In the genomic region with DNA sequence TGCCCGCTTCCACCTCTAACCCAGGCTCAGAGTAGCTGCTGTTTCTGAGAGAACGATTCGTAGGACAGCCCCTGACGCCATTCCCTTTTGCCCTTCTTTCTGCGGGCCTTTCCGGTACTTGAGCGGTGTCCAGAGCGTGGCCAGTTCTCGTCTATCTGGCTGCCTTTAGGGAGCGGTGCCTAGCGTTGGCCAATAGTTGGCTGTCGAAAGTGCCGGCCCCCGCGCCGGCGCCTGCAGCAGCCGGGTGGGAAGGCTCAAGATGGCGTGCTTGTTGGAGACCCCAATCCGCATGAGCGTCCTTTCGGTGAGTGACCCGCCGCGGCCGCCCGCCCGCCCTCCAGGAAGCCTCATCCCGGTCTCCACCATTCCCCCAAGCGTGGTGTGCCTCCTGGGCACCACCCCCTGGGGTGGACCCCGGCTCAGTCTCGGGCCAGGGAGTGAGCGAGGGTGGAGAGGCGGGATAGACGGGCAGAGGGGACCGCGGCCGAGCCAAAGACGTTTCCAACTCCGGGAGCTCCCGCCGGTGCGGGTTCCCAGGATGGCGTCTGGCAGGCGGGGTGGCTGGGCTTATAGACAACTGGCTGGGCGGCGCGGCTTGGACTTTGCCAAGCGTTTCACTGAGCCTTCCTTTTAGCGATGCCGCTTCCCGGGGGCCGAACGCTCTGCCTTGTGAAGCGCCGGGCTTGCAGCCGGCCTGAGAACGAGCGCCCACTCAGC, we compare ENCODE assay signal across 8 cellular contexts. TPM values are rescaled to one million over a fixed set of nuclear protein-coding genes. Genes with fewer than 3 reads are reported as not detected.
A peak's percentile ranks its signal among the peaks of the same experiment; 100 is the strongest.
DNase-seq lines count a peak whose midpoint lies in the region; TF ChIP-seq lines count a peak whose summit lies in the region.

A gene with protein sequence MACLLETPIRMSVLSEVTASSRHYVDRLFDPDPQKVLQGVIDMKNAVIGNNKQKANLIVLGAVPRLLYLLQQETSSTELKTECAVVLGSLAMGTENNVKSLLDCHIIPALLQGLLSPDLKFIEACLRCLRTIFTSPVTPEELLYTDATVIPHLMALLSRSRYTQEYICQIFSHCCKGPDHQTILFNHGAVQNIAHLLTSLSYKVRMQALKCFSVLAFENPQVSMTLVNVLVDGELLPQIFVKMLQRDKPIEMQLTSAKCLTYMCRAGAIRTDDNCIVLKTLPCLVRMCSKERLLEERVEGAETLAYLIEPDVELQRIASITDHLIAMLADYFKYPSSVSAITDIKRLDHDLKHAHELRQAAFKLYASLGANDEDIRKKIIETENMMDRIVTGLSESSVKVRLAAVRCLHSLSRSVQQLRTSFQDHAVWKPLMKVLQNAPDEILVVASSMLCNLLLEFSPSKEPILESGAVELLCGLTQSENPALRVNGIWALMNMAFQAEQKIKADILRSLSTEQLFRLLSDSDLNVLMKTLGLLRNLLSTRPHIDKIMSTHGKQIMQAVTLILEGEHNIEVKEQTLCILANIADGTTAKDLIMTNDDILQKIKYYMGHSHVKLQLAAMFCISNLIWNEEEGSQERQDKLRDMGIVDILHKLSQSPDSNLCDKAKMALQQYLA (plus strand): TSS at position 6 of the 717 bp plus-strand sequence. CDS start 254 bp downstream, at position 260.

- WGBS in H9 (ENCODE audit: extremely low coverage, insufficient read length, low lambda C conversion rate), result no CpG with 5 or more reads among the region's 59 CpGs
- 0 to 1% methylated on average over 46 to 55 of the region's 59 CpGs for WGBS in lower leg skin, 2 donors
- WGBS in stomach, 5 donors, result 0 to 1% (median 1%) methylated on average over 39 to 59 of the region's 59 CpGs

- no peaks in the 10 kb centered on the region for H3K79me1 ChIP-seq in H9 (ENCODE audit: insufficient read depth, low read depth, low read length, poor library complexity, severe bottlenecking)

- no peak for TF ChIP-seq EP300 in stomach (IDR thresholded peaks at IDR 0.05)

- H4K20me1 ChIP-seq in H9 (ENCODE audit: control insufficient read depth, insufficient read depth, insufficient read length) (no peaks in the 10 kb centered on the region), Loucy (ENCODE audit: insufficient read depth, low read length, poor library complexity, severe bottlenecking) (peaks cover 46% of the 10 kb centered on the region)

- DNase-seq in activated gamma-delta T cell (lab: John Stamatoyannopoulos, UW) (peak; percentile 48), activated gamma-delta T cell treated with Interleukin-2 at 50 U/mL for 16 hours (no peak), H9 (no peak), lower leg skin (ENCODE audit: low spot score in 2 of 2) (peak; percentile 29 to 94), stomach (peak; percentile 63)

- 0 out of 2 replicates have a peak, but pooled peaks cover 4% of the 10 kb centered on the region for H3K36me3 ChIP-seq in Loucy (ENCODE audit: insufficient read depth, low read length)
- H3K36me3 ChIP-seq in duodenal mucosa (ENCODE audit: control insufficient read depth in 1 of 2, insufficient read depth in 2 of 2, low read length in 2 of 2), result peaks cover 0 to under 1% of the 10 kb centered on the region in 2 donors
- peaks cover 0 to 7% (median 3%) of the 10 kb centered on the region in 4 donors for H3K36me3 ChIP-seq in stomach

- no peak within 1 kb of the TSS for H2AK5ac ChIP-seq in H9 (ENCODE audit: insufficient read length, low read length)

- H2AFZ ChIP-seq in H9 (ENCODE audit: low read length) (peak within 1 kb of the TSS; percentile 41), Loucy (ENCODE audit: low read length) (peak within 1 kb of the TSS; percentile 99)

- H3K27ac Mint-ChIP-seq in H9, result peak within 1 kb of the TSS; percentile 100

- peaks cover 19% of the 10 kb centered on the region; the same call in 1 of the 2 replicates for H3K79me2 ChIP-seq in H9 (ENCODE audit: insufficient read depth, low read length)
- H3K79me2 ChIP-seq in Loucy (ENCODE audit: insufficient read depth, low read length), result peaks cover 51% of the 10 kb centered on the region

- H3K9ac ChIP-seq in H9 (ENCODE audit: extremely low read depth, insufficient read length, low read length) (peak within 1 kb of the TSS; percentile 99), Loucy (ENCODE audit: low read depth, low read length, poor library complexity, severe bottlenecking) (peak within 1 kb of the TSS; percentile 80), duodenal mucosa (ENCODE audit: low read depth in 1 of 2, low read length in 2 of 2) (peak within 1 kb of the TSS; percentile 80 to 90)

- H3K56ac ChIP-seq in H9 (ENCODE audit: insufficient read length, low read depth, low read length), result peak within 1 kb of the TSS; percentile 86

- H3K4me2 ChIP-seq in H9 (ENCODE audit: insufficient read depth, insufficient read length, low read length) (peak within 1 kb of the TSS; percentile 74), Loucy (ENCODE audit: low read depth, low read length, poor library complexity, severe bottlenecking) (peak within 1 kb of the TSS; percentile 80)

- peak within 1 kb of the TSS; percentile 99 for H4K5ac ChIP-seq in H9 (ENCODE audit: insufficient read length, low read depth, low read length)

- H3K27ac ChIP-seq in H9 (ENCODE audit: insufficient read length, low read depth, low read length) (peak within 1 kb of the TSS; percentile 69), duodenal mucosa (ENCODE audit: low read depth, low read length) (peak within 1 kb of the TSS; percentile 92), stomach (peak within 1 kb of the TSS; percentile 96 to 100 (median 97))

- H3K4ac ChIP-seq in H9 (ENCODE audit: low read depth, low read length), result no peak within 1 kb of the TSS

- H3K9me3 ChIP-seq in H9 (ENCODE audit: control insufficient read depth, low read depth, low read length) (no peaks in the 10 kb centered on the region), Loucy (ENCODE audit: insufficient read depth, low read depth, low read length) (no peaks in the 10 kb centered on the region), duodenal mucosa (ENCODE audit: control insufficient read depth in 1 of 2, low read length in 2 of 2) (no peaks in the 10 kb centered on the region), stomach (no peaks in the 10 kb centered on the region)

- no peaks in the 10 kb centered on the region for H3K9me2 ChIP-seq in Loucy (replicated peaks; ENCODE audit: low read depth, low read length)

- peak within 1 kb of the TSS; percentile 98 for H2BK12ac ChIP-seq in H9 (ENCODE audit: insufficient read length, low read depth, low read length)

- no peak within 1 kb of the TSS for H3K23ac ChIP-seq in H9 (ENCODE audit: insufficient read length, low read depth, low read length)

- peak within 1 kb of the TSS; percentile 100 for H3K18ac ChIP-seq in H9 (ENCODE audit: insufficient read length, low read depth, low read length)

- no peaks in the 10 kb centered on the region; a peak in 1 of 5 replicates for H3K9me3 Mint-ChIP-seq in H9

- no peaks in the 10 kb centered on the region for H3F3A ChIP-seq in Loucy (ENCODE audit: low read depth)

- H2BK20ac ChIP-seq in H9 (ENCODE audit: low read depth, low read length, poor library complexity, severe bottlenecking), result no peak within 1 kb of the TSS

- H2BK15ac ChIP-seq in H9 (ENCODE audit: low read depth, low read length), result no peak within 1 kb of the TSS

- H3K36me3 Mint-ChIP-seq in H9 (ENCODE audit: insufficient read depth in 1 of 3, low read depth in 3 of 3), result peaks cover 15 to 28% (median 20%) of the 10 kb centered on the region in 3 experiments; a peak in 6 of 7 replicates

- TF ChIP-seq POLR2A in lower leg skin (IDR thresholded peaks at IDR 0.05) (no peak), stomach (IDR thresholded peaks at IDR 0.05) (peak in 1 of 4 donors; percentile 69)

- peak within 1 kb of the TSS; percentile 85 for H3K4me3 ChIP-seq in Loucy (ENCODE audit: low read length, poor library complexity, severe bottlenecking)
- peak within 1 kb of the TSS; percentile 90 for H3K4me3 ChIP-seq in WI38 (ENCODE audit: low read depth, low read length)
- peak within 1 kb of the TSS; percentile 92 to 97 for H3K4me3 ChIP-seq in duodenal mucosa (ENCODE audit: low read depth in 1 of 2, low read length in 2 of 2)
- H3K4me3 ChIP-seq in lower leg skin (ENCODE audit: low read depth, poor library complexity, severe bottlenecking), result peak within 1 kb of the TSS; percentile 96
- peak within 1 kb of the TSS; percentile 59 to 98 (median 80) for H3K4me3 ChIP-seq in stomach

- H4K8ac ChIP-seq in H9 (replicated peaks; ENCODE audit: insufficient read length, low read depth, low read length), result no peak within 1 kb of the TSS

- H4K91ac ChIP-seq in H9 (ENCODE audit: insufficient read length, low read depth, low read length), result no peak within 1 kb of the TSS

- peak within 1 kb of the TSS; percentile 99 for H2BK5ac ChIP-seq in H9 (ENCODE audit: insufficient read length, low read length)

- peak within 1 kb of the TSS; percentile 100 for H3K14ac ChIP-seq in H9 (ENCODE audit: insufficient read depth, low read length)

- peak within 1 kb of the TSS; percentile 95 to 96 for H3K4me3 Mint-ChIP-seq in H9

- H3K4me1 ChIP-seq in H9 (ENCODE audit: insufficient read depth, low read length), result no peaks in the 10 kb centered on the region
- H3K4me1 ChIP-seq in Loucy (ENCODE audit: insufficient read depth, low read length, poor library complexity, severe bottlenecking), result peaks cover 36% of the 10 kb centered on the region
- H3K4me1 ChIP-seq in duodenal mucosa (ENCODE audit: control insufficient read depth in 1 of 2, insufficient read depth in 2 of 2, low read length in 2 of 2), result peaks cover 14 to 20% of the 10 kb centered on the region in 2 donors
- H3K4me1 ChIP-seq in stomach, result peaks cover 14 to 45% (median 37%) of the 10 kb centered on the region in 4 donors

- H3K4me1 Mint-ChIP-seq in H9, result peaks cover 13 to 22% of the 10 kb centered on the region in 2 experiments

- H3K27me3 Mint-ChIP-seq in H9 (ENCODE audit: low read depth), result peaks cover 27% of the 10 kb centered on the region

- no peak within 1 kb of the TSS for H3T11ph ChIP-seq in H9 (ENCODE audit: low read length)

- no peaks in the 10 kb centered on the region for H3K23me2 ChIP-seq in H9 (ENCODE audit: insufficient read length, low read depth, low read length, poor library complexity, severe bottlenecking)

- no peak within 1 kb of the TSS for H2BK120ac ChIP-seq in H9 (ENCODE audit: low read depth, low read length, poor library complexity, severe bottlenecking)

- intact Hi-C loops in lower leg skin (cut with DNase I; ENCODE audit: low total_unique reads) (loop anchor here (10.0 kb wide), 1 partner anchor 407 kb away; the partner anchor contains the start of gene CEP70), stomach (cut with DNase I; ENCODE audit: low total_unique reads) (no loop called here)

- TF ChIP-seq CTCF in H9 (conservative IDR thresholded peaks at IDR 0.05) (no peak), Loucy (conservative IDR thresholded peaks at IDR 0.05; ENCODE audit: low read length) (no peak), WI38 (IDR thresholded peaks at IDR 0.05; ENCODE audit: low read depth, low read length) (no peak), lower leg skin (IDR thresholded peaks at IDR 0.05) (no peak), stomach (IDR thresholded peaks at IDR 0.05) (peak in 1 of 7 experiments; percentile 6)

- H3K27me3 ChIP-seq in H9 (ENCODE audit: insufficient read depth, low read length), result no peaks in the 10 kb centered on the region
- H3K27me3 ChIP-seq in Loucy (ENCODE audit: insufficient read depth, low read length, poor library complexity, severe bottlenecking), result no peaks in the 10 kb centered on the region
- H3K27me3 ChIP-seq in duodenal mucosa (ENCODE audit: control insufficient read depth in 1 of 2, insufficient read depth in 2 of 2, low read length in 2 of 2), result peaks cover 3 to 7% of the 10 kb centered on the region in 2 donors
- peaks cover 0 to 7% (median 0%) of the 10 kb centered on the region in 3 donors for H3K27me3 ChIP-seq in stomach

RNA-seq across cellular contexts. Expression of the gene that starts here (rescaled TPM):
- total RNA-seq in H9 (2021) (54.7 and 63.6 TPM in 2 replicates), lower leg skin (10 to 100 TPM; 28.8 to 58.0 (median 36.6) TPM), stomach (100 to 1,000 TPM in 1 of 5 donors, 10 to 100 TPM in 4; 24.3 to 125 (median 57.2) TPM)
- 10 to 100 TPM; 11.7 to 16.6 (median 15.9) TPM for polyA plus RNA-seq in stomach

Comparison
In these comparisons a context has a peak if more than half of its experiments do, and no peak if none do; other contexts are left out.
1. DNase-seq: peak in activated gamma-delta T cell (single experiment), lower leg skin (2 of 2) and stomach (single experiment); none in activated gamma-delta T cell treated with Interleukin-2 at 50 U/mL for 16 hours (single experiment) and H9 (single experiment).
2. Peak in every context shown above with its lines, with median percentiles within 50 percentile points of each other: H3K27ac ChIP-seq, H3K9ac ChIP-seq and H3K4me3 ChIP-seq.